1 cellular context compared by ENCODE assay signal in genomic region chr2:64945973-64946736, GRCh38.
TF ChIP-seq lines count a peak whose summit lies in the region.

No MANE protein-coding gene starts in this region.

TF ChIP-seq in GM12878, 131 proteins besides CTCF, POLR2A, EP300 and RAD21 (continued from another document):
- peak; percentile 97 for TF ChIP-seq RELB (IDR thresholded peaks at IDR 0.05; ENCODE audit: low read depth)
